13 cellular contexts compared by ENCODE assay signal in genomic region chr2:27209621-27210401, GRCh38. TPM values are rescaled to one million over a fixed set of nuclear protein-coding genes. Genes with fewer than 3 reads are reported as not detected.
DNase-seq lines count a peak whose midpoint lies in the region; ATAC-seq and TF ChIP-seq lines count a peak whose summit lies in the region.
"Had no signal": no experiment of that assay in that cellular context is flagged by ENCODE, and none has a peak within 500 bp of the region (broad histone marks: within the 10 kb centered on the region; RNA-seq: fewer than 3 reads in every experiment).

No MANE protein-coding gene starts in this region.

- peak overlapping the region; percentile 49 to 64; a peak in 4 of 5 replicates for H3K4me3 Mint-ChIP-seq in H9
- H3K4me3 Mint-ChIP-seq in activated naive CD8-positive, alpha-beta T cell treated with anti-CD3 and anti-CD28 coated beads for 36 hours, result peak overlapping the region; percentile 58

- no peaks in the 10 kb centered on the region for H3K79me1 ChIP-seq in H9 (ENCODE audit: insufficient read depth, low read depth, low read length, poor library complexity, severe bottlenecking)

- H2BK20ac ChIP-seq in H9 (ENCODE audit: low read depth, low read length, poor library complexity, severe bottlenecking), result no peak overlapping the region

- H2BK5ac ChIP-seq in H9 (ENCODE audit: insufficient read length, low read length), result no peak overlapping the region

- TF ChIP-seq CTCF in H9 (conservative IDR thresholded peaks at IDR 0.05) (no peak), liver (IDR thresholded peaks at IDR 0.05; ENCODE audit: low read depth, low read length, missing input control) (no peak), lower lobe of right lung (IDR thresholded peaks at IDR 0.05) (no peak)

- no peak overlapping the region for H2AK5ac ChIP-seq in H9 (ENCODE audit: insufficient read length, low read length)

- no peaks in the 10 kb centered on the region for H3K27me3 Mint-ChIP-seq in H9 (ENCODE audit: low read depth)
- no peaks in the 10 kb centered on the region for H3K27me3 Mint-ChIP-seq in activated naive CD8-positive, alpha-beta T cell treated with anti-CD3 and anti-CD28 coated beads for 36 hours

- H3K9me3 Mint-ChIP-seq in H9, result no peaks in the 10 kb centered on the region
- no peaks in the 10 kb centered on the region for H3K9me3 Mint-ChIP-seq in activated naive CD8-positive, alpha-beta T cell treated with anti-CD3 and anti-CD28 coated beads for 36 hours

- no peak for ATAC-seq in GM19467 (IDR thresholded peaks at IDR 0.05; ENCODE audit: unreplicated experiment)
- ATAC-seq in lower lobe of right lung, result no peak

- H4K5ac ChIP-seq in H9 (ENCODE audit: insufficient read length, low read depth, low read length), result no peak overlapping the region

- H3K79me2 ChIP-seq in H9 (ENCODE audit: insufficient read depth, low read length), result no peaks in the 10 kb centered on the region

- H3T11ph ChIP-seq in H9 (ENCODE audit: low read length), result no peak overlapping the region

- WGBS in H9 (ENCODE audit: extremely low coverage, insufficient read length, low lambda C conversion rate), result no CpG with 5 or more reads among the region's 6 CpGs
- 79% methylated on average over 6 of the region's 6 CpGs for WGBS in liver

- no peak overlapping the region for H3K23ac ChIP-seq in H9 (ENCODE audit: insufficient read length, low read depth, low read length)

- no peak overlapping the region for H3K18ac ChIP-seq in H9 (ENCODE audit: insufficient read length, low read depth, low read length)

- H3K9me3 ChIP-seq in BLaER1 treated with 17β-estradiol and CSF1 and Interleukin-3, amounts not matched to agents 10 nM and 100 nM (replicated peaks in 1 of 11), result no peaks in the 10 kb centered on the region
- H3K9me3 ChIP-seq in H9 (ENCODE audit: control insufficient read depth, low read depth, low read length) (no peaks in the 10 kb centered on the region), liver (ENCODE audit: control insufficient read depth in 4 of 4, low read length in 3 of 4) (no peaks in the 10 kb centered on the region), HAP-1 (no peaks in the 10 kb centered on the region), lower lobe of right lung (no peaks in the 10 kb centered on the region)
- H3K9me3 ChIP-seq: Peyer's patch, tibial artery had no signal

- H3K27me3 ChIP-seq in BLaER1 treated with 17β-estradiol and CSF1 and Interleukin-3, amounts not matched to agents 10 nM and 100 nM, result no peaks in the 10 kb centered on the region
- H3K27me3 ChIP-seq in H9 (ENCODE audit: insufficient read depth, low read length), result no peaks in the 10 kb centered on the region
- H3K27me3 ChIP-seq in liver (ENCODE audit: control insufficient read depth in 4 of 4, insufficient read depth in 4 of 4, low read length in 3 of 4), result no peaks in the 10 kb centered on the region
- no peaks in the 10 kb centered on the region for H3K27me3 ChIP-seq in HAP-1 (ENCODE audit: low read depth)
- H3K27me3 ChIP-seq in lower lobe of right lung (ENCODE audit: low read depth), result no peaks in the 10 kb centered on the region
- H3K27me3 ChIP-seq: Peyer's patch, tibial artery had no signal

- H3K36me3 ChIP-seq in BLaER1 treated with 17β-estradiol and CSF1 and Interleukin-3, amounts not matched to agents 10 nM and 100 nM, result peaks cover 41 to 69% (median 52%) of the 10 kb centered on the region in 11 experiments
- H3K36me3 ChIP-seq in liver (ENCODE audit: control insufficient read depth in 4 of 4, insufficient read depth in 3 of 4, low read depth in 1 of 4, low read length in 3 of 4) (peaks cover 8 to 34% (median 19%) of the 10 kb centered on the region in 4 donors), HAP-1 (replicated peaks) (peaks cover 55% of the 10 kb centered on the region), lower lobe of right lung (peaks cover 52% of the 10 kb centered on the region)

- intact Hi-C loops in lower lobe of right lung (cut with DNase I), result no loop called here

- H2BK12ac ChIP-seq in H9 (ENCODE audit: insufficient read length, low read depth, low read length), result no peak overlapping the region

- no peak overlapping the region for H3K14ac ChIP-seq in H9 (ENCODE audit: insufficient read depth, low read length)

- H4K20me1 ChIP-seq in BLaER1 treated with 17β-estradiol and CSF1 and Interleukin-3, amounts not matched to agents 10 nM and 100 nM, result peaks cover 0 to 47% (median 25%) of the 10 kb centered on the region in 11 experiments; a peak in 12 of 22 replicates
- H4K20me1 ChIP-seq in H9 (ENCODE audit: control insufficient read depth, insufficient read depth, insufficient read length), result no peaks in the 10 kb centered on the region

- no peak overlapping the region for H4K8ac ChIP-seq in H9 (replicated peaks; ENCODE audit: insufficient read length, low read depth, low read length)

- H2BK120ac ChIP-seq in H9 (ENCODE audit: low read depth, low read length, poor library complexity, severe bottlenecking), result no peak overlapping the region

- H3K4me2 ChIP-seq in BLaER1 treated with 17β-estradiol and CSF1 and Interleukin-3, amounts not matched to agents 10 nM and 100 nM, result peak overlapping the region; percentile 56 to 98 (median 93)
- H3K4me2 ChIP-seq in H9 (ENCODE audit: insufficient read depth, insufficient read length, low read length), result no peak overlapping the region

- peaks cover 30 to 34% of the 10 kb centered on the region in 2 experiments for H3K4me1 Mint-ChIP-seq in H9
- peaks cover 34% of the 10 kb centered on the region for H3K4me1 Mint-ChIP-seq in activated naive CD8-positive, alpha-beta T cell treated with anti-CD3 and anti-CD28 coated beads for 36 hours

- peak overlapping the region in 1 of 3 experiments; percentile 0; a peak in 1 of 7 replicates for H3K27ac Mint-ChIP-seq in H9
- peak overlapping the region; percentile 57 for H3K27ac Mint-ChIP-seq in activated naive CD8-positive, alpha-beta T cell treated with anti-CD3 and anti-CD28 coated beads for 36 hours

- no peak overlapping the region for H2AFZ ChIP-seq in H9 (ENCODE audit: low read length)

- peaks cover 10% of the 10 kb centered on the region for H3K23me2 ChIP-seq in H9 (ENCODE audit: insufficient read length, low read depth, low read length, poor library complexity, severe bottlenecking)

- peaks cover 37 to 64% (median 58%) of the 10 kb centered on the region in 3 experiments for H3K36me3 Mint-ChIP-seq in H9 (ENCODE audit: insufficient read depth in 1 of 3, low read depth in 3 of 3)
- H3K36me3 Mint-ChIP-seq in activated naive CD8-positive, alpha-beta T cell treated with anti-CD3 and anti-CD28 coated beads for 36 hours, result peaks cover 18% of the 10 kb centered on the region

- H3K56ac ChIP-seq in H9 (ENCODE audit: insufficient read length, low read depth, low read length), result no peak overlapping the region

- no peak overlapping the region for H3K4ac ChIP-seq in H9 (ENCODE audit: low read depth, low read length)

- in situ Hi-C loops in HAP-1 (cut with MboI; ENCODE audit: low sequenced_read_pairs), result no loop called here

- H4K91ac ChIP-seq in H9 (ENCODE audit: insufficient read length, low read depth, low read length), result no peak overlapping the region

- H3K4me1 ChIP-seq in BLaER1 treated with 17β-estradiol and CSF1 and Interleukin-3, amounts not matched to agents 10 nM and 100 nM, result peaks cover 35 to 55% (median 42%) of the 10 kb centered on the region in 10 experiments
- H3K4me1 ChIP-seq in H9 (ENCODE audit: insufficient read depth, low read length), result no peaks in the 10 kb centered on the region
- H3K4me1 ChIP-seq in liver (ENCODE audit: control insufficient read depth in 4 of 4, insufficient read depth in 4 of 4, low read length in 3 of 4), result peaks cover 5 to 17% (median 9%) of the 10 kb centered on the region in 4 donors
- peaks cover 25% of the 10 kb centered on the region for H3K4me1 ChIP-seq in HAP-1
- H3K4me1 ChIP-seq in lower lobe of right lung, result peaks cover 17% of the 10 kb centered on the region

- H3K4me3 ChIP-seq in BLaER1 treated with 17β-estradiol and CSF1 and Interleukin-3, amounts not matched to agents 10 nM and 100 nM, result peak overlapping the region in 7 of 10 experiments; percentile 4 to 91 (median 45); a peak in 8 of 20 replicates
- H3K4me3 ChIP-seq in liver (ENCODE audit: low read depth in 1 of 3, low read length in 3 of 3) (peak overlapping the region in 1 of 3 donors; percentile 34), HAP-1 (no peak overlapping the region), lower lobe of right lung (no peak overlapping the region)
- H3K4me3 ChIP-seq: tibial artery had no signal

- no peak overlapping the region for H2BK15ac ChIP-seq in H9 (ENCODE audit: low read depth, low read length)

- H3K27ac ChIP-seq in BLaER1 treated with 17β-estradiol and CSF1 and Interleukin-3, amounts not matched to agents 10 nM and 100 nM, result peak overlapping the region in 3 of 11 experiments; percentile 7 to 34 (median 9); a peak in 5 of 22 replicates
- H3K27ac ChIP-seq in H9 (ENCODE audit: insufficient read length, low read depth, low read length) (no peak overlapping the region), liver (ENCODE audit: low read depth in 1 of 2, low read length in 2 of 2) (no peak overlapping the region), lower lobe of right lung (no peak overlapping the region)
- H3K27ac ChIP-seq: tibial artery had no signal

- DNase-seq in H9 (no peak), HAP-1 (ENCODE audit: low spot score in 2 of 2) (no peak), lower lobe of right lung (no peak), NCI-H2029 treated with DMSO at 0.1 percent for 48 hours (lab: John Stamatoyannopoulos, UW) (no peak)
- DNase-seq in activated naive CD8-positive, alpha-beta T cell treated with anti-CD3 and anti-CD28 coated beads for 36 hours, result no peak
- DNase-seq: activated CD8-positive, alpha-beta memory T cell treated with anti-CD3 and anti-CD28 coated beads, Interleukin-2, amount 50 U/mL, for 48 hours; NCI-H1048; stimulated activated CD4-positive, alpha-beta T cell treated with anti-CD3 and anti-CD28 coated beads, Interleukin-15, amount 100 ng/mL, for 24 hours had no signal

- peak; percentile 10 to 33 for TF ChIP-seq RAD21 in liver (IDR thresholded peaks at IDR 0.05)

- H3K9ac ChIP-seq in BLaER1 treated with 17β-estradiol and CSF1 and Interleukin-3, amounts not matched to agents 10 nM and 100 nM, result peak overlapping the region in 9 of 11 experiments; percentile 3 to 95 (median 41); a peak in 15 of 22 replicates
- peak overlapping the region; percentile 10 for H3K9ac ChIP-seq in H9 (ENCODE audit: extremely low read depth, insufficient read length, low read length)
- H3K9ac ChIP-seq in liver (ENCODE audit: low read depth in 1 of 2, low read length in 2 of 2), result no peak overlapping the region

RNA-seq across cellular contexts. Expression of gene ATRAID, which starts 2.0 kb away (rescaled TPM):
- total RNA-seq in H9 (2021) (106 and 108 TPM in 2 replicates), liver (10 to 100 TPM; 44.9 to 48.6 TPM), lower lobe of right lung (102 TPM)
- 10 to 100 TPM; 75.4 to 77.4 TPM for total RNA-seq in activated naive CD8-positive, alpha-beta T cell treated with anti-CD3 and anti-CD28 coated beads for 36 hours
- 10 to 100 TPM; 49.3 to 77.5 TPM for polyA plus RNA-seq in liver

RNA-seq across cellular contexts. Expression of gene SLC5A6, which starts 2.3 kb away (rescaled TPM):
- total RNA-seq in H9 (2021) (112 and 122 TPM in 2 replicates), liver (100 to 1,000 TPM in 1 of 2 donors, 10 to 100 TPM in 1; 12.5 to 100 TPM), lower lobe of right lung (20.8 TPM)
- total RNA-seq in activated naive CD8-positive, alpha-beta T cell treated with anti-CD3 and anti-CD28 coated beads for 36 hours, result 10 to 100 TPM; 74.2 to 81.9 TPM
- 100 to 1,000 TPM in 1 of 2 donors, 10 to 100 TPM in 1; 46.0 to 217 TPM for polyA plus RNA-seq in liver

RNA-seq across cellular contexts. Expression of gene CAD, which starts 7.4 kb away (rescaled TPM):
- total RNA-seq in H9 (2021), result 117 and 130 TPM in 2 replicates
- 100 to 1,000 TPM; 134 TPM for total RNA-seq in activated naive CD8-positive, alpha-beta T cell treated with anti-CD3 and anti-CD28 coated beads for 36 hours
- total RNA-seq in liver, result 10 to 100 TPM; 18.7 to 23.2 TPM
- 1 to 10 TPM; 6.3 to 8.4 TPM for polyA plus RNA-seq in liver
- total RNA-seq in lower lobe of right lung, result 28.8 TPM

RNA-seq across cellular contexts. Expression of gene SLC30A3, which starts 53.0 kb away (rescaled TPM):
- total RNA-seq in H9 (2021), result 2.5 and 3.4 TPM in 2 replicates
- total RNA-seq in activated naive CD8-positive, alpha-beta T cell treated with anti-CD3 and anti-CD28 coated beads for 36 hours, result under 1 TPM; 0.14 to 0.22 TPM
- total RNA-seq in liver, result not detected
- under 1 TPM in 1 of 2 donors, not detected in 1; 0.20 TPM for polyA plus RNA-seq in liver
- 0.80 TPM for total RNA-seq in lower lobe of right lung

Comparison
In these comparisons a context has a peak if more than half of its experiments do, and no peak if none do; other contexts are left out.
1. H3K4me3 ChIP-seq: peak in BLaER1 treated with 17β-estradiol and CSF1 and Interleukin-3, amounts not matched to agents 10 nM and 100 nM (7 of 10); none in HAP-1 (single experiment) and lower lobe of right lung (single experiment).
2. H3K9ac ChIP-seq: peak in BLaER1 treated with 17β-estradiol and CSF1 and Interleukin-3, amounts not matched to agents 10 nM and 100 nM (9 of 11) and H9 (single experiment); none in liver (0 of 2).